ENCODE assay signal across 3 cellular contexts in the genomic region with DNA sequence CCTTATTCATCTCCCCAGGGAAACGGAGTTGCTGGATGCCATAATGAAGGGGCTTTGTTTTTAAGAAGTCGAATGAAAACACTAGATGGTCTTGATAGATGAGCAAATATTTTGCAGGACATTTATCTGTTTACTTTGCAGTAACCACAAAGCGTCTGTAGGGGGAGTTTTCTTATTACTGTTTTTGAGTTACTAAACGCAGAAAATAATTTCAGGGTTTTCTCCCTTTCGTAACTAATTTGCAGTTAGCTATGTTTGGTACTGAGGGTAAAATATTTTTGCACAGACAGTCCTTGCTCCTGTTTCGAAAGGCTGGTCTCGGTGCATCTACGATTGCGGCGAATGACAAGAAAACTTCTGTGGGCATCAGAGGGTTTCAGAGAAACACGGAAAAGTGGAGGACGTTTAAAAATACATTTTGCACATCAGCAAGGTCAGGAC.
TF ChIP-seq lines count a peak whose summit lies in the region.

No MANE protein-coding gene starts in this region.

TF ChIP-seq in IMR-90, 13 proteins besides CTCF, POLR2A, EP300 and RAD21:
- no peak for TF ChIP-seq CEBPB (IDR thresholded peaks at IDR 0.05; ENCODE audit: low read depth, low read length)
- no peak for TF ChIP-seq MAFK (IDR thresholded peaks at IDR 0.05; ENCODE audit: low read depth, low read length)
- TF ChIP-seq MAZ (IDR thresholded peaks at IDR 0.05; ENCODE audit: borderline replicate concordance, low read depth, low read length), result no peak
- TF ChIP-seq USF2 (IDR thresholded peaks at IDR 0.05; ENCODE audit: low read depth, low read length), result no peak
- TF ChIP-seq ELK1 (IDR thresholded peaks at IDR 0.05; ENCODE audit: borderline replicate concordance, low read depth, low read length), result no peak
- no peak for TF ChIP-seq NFE2L2 (IDR thresholded peaks at IDR 0.05; ENCODE audit: low read depth, low read length)
- no peak for TF ChIP-seq MXI1 (IDR thresholded peaks at IDR 0.05; ENCODE audit: borderline replicate concordance, low read depth, low read length)
- no peak for TF ChIP-seq CHD1 (IDR thresholded peaks at IDR 0.05; ENCODE audit: low read depth, low read length)
- no peak for TF ChIP-seq BHLHE40 (IDR thresholded peaks at IDR 0.05; ENCODE audit: low read depth, low read length)
- no peak for TF ChIP-seq FOS (IDR thresholded peaks at IDR 0.05; ENCODE audit: low read depth, low read length)
TF ChIP-seq in IMR-90: peak in this region for 0.

TF ChIP-seq in GM12878, 131 proteins besides CTCF, POLR2A, EP300 and RAD21:
- TF ChIP-seq NBN (IDR thresholded peaks at IDR 0.05) (no peak), RUNX3 (IDR thresholded peaks at IDR 0.05; ENCODE audit: low read length) (peak; percentile 54)

TF ChIP-seq in GM12891, 5 proteins besides CTCF, POLR2A, EP300 and RAD21:
- TF ChIP-seq PAX5 (IDR thresholded peaks at IDR 0.05; ENCODE audit: insufficient read depth, low read length, severe bottlenecking) (no peak), TAF1 (IDR thresholded peaks at IDR 0.05; ENCODE audit: low read depth, low read length) (no peak), POLR2AphosphoS5 (IDR thresholded peaks at IDR 0.05; ENCODE audit: low read depth, low read length) (no peak), SPI1 (IDR thresholded peaks at IDR 0.05; ENCODE audit: low read depth, low read length) (no peak), POU2F2 (IDR thresholded peaks at IDR 0.05; ENCODE audit: low read depth, low read length) (no peak)
